Comparison of ENCODE assay signal across 10 cellular contexts in genomic region chr3:106068795-106069194, GRCh38.
A peak's percentile ranks its signal among the peaks of the same experiment; 100 is the strongest.
DNase-seq lines count a peak whose midpoint lies in the region; ATAC-seq and TF ChIP-seq lines count a peak whose summit lies in the region.
"Had no signal": no experiment of that assay in that cellular context is flagged by ENCODE, and none has a peak within 500 bp of the region (broad histone marks: within the 10 kb centered on the region; RNA-seq: fewer than 3 reads in every experiment).

No MANE protein-coding gene starts in this region.

- ATAC-seq in GM18907 (IDR thresholded peaks at IDR 0.05; ENCODE audit: unreplicated experiment) (peak; percentile 82), HG02623 (IDR thresholded peaks at IDR 0.05; ENCODE audit: unreplicated experiment) (peak; percentile 79), natural killer cell (peak; percentile 95 to 99 (median 97)), HG03025 (IDR thresholded peaks at IDR 0.05; ENCODE audit: low FRiP score, unreplicated experiment) (no peak)
- peak; percentile 82 for ATAC-seq in activated CD8-positive, alpha-beta T cell treated with anti-CD3 and anti-CD28 coated beads, Interleukin-2, amount 10 ng/mL, durations not matched to agents 7 days and 5 days

- DNase-seq in activated CD8-positive, alpha-beta T cell treated with anti-CD3 and anti-CD28 coated beads, Interleukin-2, amount 10 ng/mL, durations not matched to agents 7 days and 5 days = no peak
- no peak for DNase-seq in natural killer cell
- no peak for DNase-seq in UCSD-AML1 (lab: John Stamatoyannopoulos, UW; ENCODE audit: unreplicated experiment)
- DNase-seq in transverse colon = no peak
- DNase-seq in sigmoid colon = no peak
- DNase-seq: retina had no signal

- H3K4me1 ChIP-seq in transverse colon (peaks cover 0 to 6% (median 0%) of the 10 kb centered on the region in 4 donors), sigmoid colon (no peaks in the 10 kb centered on the region)
- H3K4me1 ChIP-seq: suprapubic skin had no signal

- H3K9me3 ChIP-seq in transverse colon = no peaks in the 10 kb centered on the region
- peaks cover 0 to 5% (median 0%) of the 10 kb centered on the region in 4 donors for H3K9me3 ChIP-seq in sigmoid colon
- H3K9me3 ChIP-seq: suprapubic skin had no signal

- no peaks in the 10 kb centered on the region for H3K27me3 Mint-ChIP-seq in activated CD8-positive, alpha-beta T cell treated with anti-CD3 and anti-CD28 coated beads, Interleukin-2, amount 10 ng/mL, durations not matched to agents 7 days and 5 days (ENCODE audit: low read depth)
- no peaks in the 10 kb centered on the region for H3K27me3 Mint-ChIP-seq in natural killer cell (ENCODE audit: low read depth in 2 of 2)

- peaks cover 16% of the 10 kb centered on the region for H3K36me3 Mint-ChIP-seq in activated CD8-positive, alpha-beta T cell treated with anti-CD3 and anti-CD28 coated beads, Interleukin-2, amount 10 ng/mL, durations not matched to agents 7 days and 5 days (ENCODE audit: low read depth)
- H3K36me3 Mint-ChIP-seq in natural killer cell = peaks cover 6% of the 10 kb centered on the region

- CTCF ChIA-PET in activated CD8-positive, alpha-beta T cell treated with anti-CD3 and anti-CD28 coated beads, Interleukin-2, amount 10 ng/mL, durations not matched to agents 7 days and 5 days (lab: Charles Lee) = no interaction called here

- intact Hi-C loops in natural killer cell (cut with micrococcal nuclease) = loop anchor here (2.0 to 10.0 kb wide), 2 partner anchors 36 to 106 kb away; no protein-coding TSS in a partner anchor
- intact Hi-C loops in transverse colon (cut with DNase I; ENCODE audit: low total_unique reads) = no loop called here
- intact Hi-C loops in sigmoid colon (cut with DNase I) = no loop called here

- TF ChIP-seq POLR2A in transverse colon (IDR thresholded peaks at IDR 0.05) (no peak), sigmoid colon (IDR thresholded peaks at IDR 0.05) (no peak)

- H3K27ac Mint-ChIP-seq in activated CD8-positive, alpha-beta T cell treated with anti-CD3 and anti-CD28 coated beads, Interleukin-2, amount 10 ng/mL, durations not matched to agents 7 days and 5 days = peak overlapping the region; percentile 44
- peak overlapping the region; percentile 90 to 93 for H3K27ac Mint-ChIP-seq in natural killer cell

- H3K27ac ChIP-seq in transverse colon (no peak overlapping the region), sigmoid colon (peak overlapping the region in 2 of 4 donors; percentile 21 to 39)
- H3K27ac ChIP-seq: suprapubic skin had no signal

- TF ChIP-seq CTCF in natural killer cell (IDR thresholded peaks at IDR 0.05) (no peak), transverse colon (IDR thresholded peaks at IDR 0.05) (no peak), sigmoid colon (IDR thresholded peaks at IDR 0.05) (no peak)

- H3K4me3 ChIP-seq in transverse colon = no peak overlapping the region
- H3K4me3 ChIP-seq in sigmoid colon = no peak overlapping the region
- H3K4me3 ChIP-seq: suprapubic skin had no signal

- no peak overlapping the region for H3K4me3 Mint-ChIP-seq in activated CD8-positive, alpha-beta T cell treated with anti-CD3 and anti-CD28 coated beads, Interleukin-2, amount 10 ng/mL, durations not matched to agents 7 days and 5 days
- H3K4me3 Mint-ChIP-seq in natural killer cell = peak overlapping the region; percentile 73

- WGBS in transverse colon (ENCODE audit: low coverage in 1 of 2), 2 donors = 54 to 60% methylated on average over 2 of the region's 2 CpGs
- WGBS in sigmoid colon, 2 donors = 65 to 77% methylated on average over 2 of the region's 2 CpGs

- peaks cover 16% of the 10 kb centered on the region for H3K4me1 Mint-ChIP-seq in activated CD8-positive, alpha-beta T cell treated with anti-CD3 and anti-CD28 coated beads, Interleukin-2, amount 10 ng/mL, durations not matched to agents 7 days and 5 days (ENCODE audit: low read depth)
- H3K4me1 Mint-ChIP-seq in natural killer cell = peaks cover 18 to 21% of the 10 kb centered on the region in 2 donors

- in situ Hi-C loops in transverse colon (cut with MboI; ENCODE audit: low pct_ligation_motif_present in 1 of 4, low pct_unique_long_range_greater_than_20kb in 1 of 4, low sequenced_read_pairs in 3 of 4) = loop anchor here in 1 of 4 donors (25.0 kb wide), 1 partner anchor 94 kb away; no protein-coding TSS in a partner anchor

- POLR2A ChIA-PET in activated CD8-positive, alpha-beta T cell treated with anti-CD3 and anti-CD28 coated beads, Interleukin-2, amount 10 ng/mL, durations not matched to agents 7 days and 5 days (lab: Charles Lee) = no interaction called here

- H3K36me3 ChIP-seq in transverse colon = no peaks in the 10 kb centered on the region
- H3K36me3 ChIP-seq in sigmoid colon = no peaks in the 10 kb centered on the region
- H3K36me3 ChIP-seq: suprapubic skin had no signal

- H3K27me3 ChIP-seq in transverse colon (no peaks in the 10 kb centered on the region), sigmoid colon (no peaks in the 10 kb centered on the region)
- H3K27me3 ChIP-seq: suprapubic skin had no signal

- peaks cover 24% of the 10 kb centered on the region for H3K9me3 Mint-ChIP-seq in activated CD8-positive, alpha-beta T cell treated with anti-CD3 and anti-CD28 coated beads, Interleukin-2, amount 10 ng/mL, durations not matched to agents 7 days and 5 days (ENCODE audit: insufficient read depth)
- peaks cover 2% of the 10 kb centered on the region in 2 donors for H3K9me3 Mint-ChIP-seq in natural killer cell

- TF ChIP-seq EP300 in transverse colon (IDR thresholded peaks at IDR 0.05; ENCODE audit: low read depth) = no peak
- no peak for TF ChIP-seq EP300 in sigmoid colon (IDR thresholded peaks at IDR 0.05)
